Comparison of ENCODE assay signal across 18 cellular contexts in the genomic region with DNA sequence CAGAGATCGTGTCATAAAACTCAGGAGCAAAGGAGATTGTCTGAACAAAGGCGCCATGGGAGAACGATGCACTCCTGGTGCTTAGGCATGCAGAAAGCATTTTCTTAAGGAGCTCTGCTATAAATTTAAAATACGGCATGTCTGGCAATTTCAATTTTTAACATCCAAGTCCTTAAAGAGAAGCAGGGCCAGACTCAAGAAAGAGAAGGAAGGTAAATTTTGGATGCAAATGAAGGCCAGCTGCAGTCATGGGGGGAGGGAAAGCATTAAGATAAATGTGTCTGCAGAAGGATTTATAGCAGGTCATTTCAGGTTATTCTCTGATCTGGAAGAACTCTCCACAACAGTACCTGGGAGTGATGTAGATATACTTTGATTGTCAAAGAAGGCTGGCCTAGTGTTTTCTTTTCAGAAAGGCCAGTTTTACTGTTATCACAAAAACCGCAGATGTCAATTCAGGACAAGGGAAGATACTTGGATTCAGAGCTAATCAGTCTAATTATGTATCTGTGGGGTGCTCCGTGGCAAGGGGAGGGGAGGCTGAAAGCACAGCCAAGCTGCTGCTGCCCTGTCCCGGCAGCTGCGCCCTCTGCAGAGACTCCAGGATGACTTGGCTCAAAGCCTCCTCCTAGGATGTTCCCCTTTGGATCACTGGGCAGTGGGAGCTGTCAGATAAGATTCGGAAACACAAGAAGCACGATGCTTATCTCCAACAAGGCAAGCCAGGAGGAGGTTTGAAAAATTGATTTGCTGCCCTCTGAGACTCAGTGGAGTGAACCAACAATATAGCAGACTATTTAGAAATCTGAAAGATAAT.
DNase-seq lines count a peak whose midpoint lies in the region; ATAC-seq, FAIRE-seq and TF ChIP-seq lines count a peak whose summit lies in the region.
"Had no signal": no experiment of that assay in that cellular context is flagged by ENCODE, and none has a peak within 500 bp of the region (broad histone marks: within the 10 kb centered on the region; RNA-seq: fewer than 3 reads in every experiment).

No MANE protein-coding gene starts in this region.

- no peak for FAIRE-seq in K562 (lab: Jason Lieb, UNC)
- no peak for FAIRE-seq in RCC 7860 (lab: Jason Lieb, UNC)

- no peak for ATAC-seq in K562
- ATAC-seq in HG02759 (IDR thresholded peaks at IDR 0.05; ENCODE audit: unreplicated experiment), result no peak

- no peaks in the 10 kb centered on the region for H4K20me1 ChIP-seq in K562 (replicated peaks; ENCODE audit: control insufficient read depth, insufficient read depth, low read length)

- H3K27ac ChIP-seq in K562 (ENCODE audit: extremely low read depth, low read depth, low read length), result no peak overlapping the region

- H3K36me3 Mint-ChIP-seq in nephron (ENCODE audit: low read depth), result no peaks in the 10 kb centered on the region
- H3K36me3 Mint-ChIP-seq: CD4-positive, CD25-positive, alpha-beta regulatory T cell had no signal

- TF ChIP-seq EP300 in K562 (IDR thresholded peaks at IDR 0.05; ENCODE audit: low read length), result no peak

- H3K9me3 Mint-ChIP-seq in nephron, result no peaks in the 10 kb centered on the region

- H3K9me1 ChIP-seq in K562 (ENCODE audit: control insufficient read depth, insufficient read depth, low read length), result no peaks in the 10 kb centered on the region

- no peak overlapping the region for H3K4me3 Mint-ChIP-seq in nephron
- H3K4me3 Mint-ChIP-seq: CD4-positive, CD25-positive, alpha-beta regulatory T cell; H9 had no signal

- in situ Hi-C loops in K562 (cut with MboI), result no loop called here

- TF ChIP-seq RAD21 in K562 (CRISPR knock-in tag; conservative IDR thresholded peaks at IDR 0.05 in 1 of 2, IDR thresholded peaks at IDR 0.05 in 1 of 2), result no peak

- H3K9ac ChIP-seq in K562 (ENCODE audit: insufficient read depth in 1 of 2, low read depth in 2 of 2, low read length in 2 of 2), result no peak overlapping the region

- H3K4me3 ChIP-seq in H7 (ENCODE audit: insufficient read depth, low read depth, low read length), result no peak overlapping the region
- no peak overlapping the region for H3K4me3 ChIP-seq in K562

- H3K4me2 ChIP-seq in K562 (ENCODE audit: insufficient read depth, low read length), result no peak overlapping the region

- H3K36me3 ChIP-seq in H7 (replicated peaks; ENCODE audit: control insufficient read depth, insufficient read depth, low read length) (no peaks in the 10 kb centered on the region), K562 (ENCODE audit: control insufficient read depth, insufficient read depth, low read length) (no peaks in the 10 kb centered on the region)

- peak overlapping the region; percentile 12 to 67 (median 19) for H3K27ac Mint-ChIP-seq in nephron
- H3K27ac Mint-ChIP-seq: CD4-positive, CD25-positive, alpha-beta regulatory T cell had no signal

- H2AFZ ChIP-seq in K562 (ENCODE audit: low read depth, low read length), result no peak overlapping the region

- intact Hi-C loops in K562 (cut with micrococcal nuclease), result no loop called here

- CTCF ChIA-PET in K562 (lab: Yijun Ruan, JAX; ENCODE audit: low intra/inter-chr PET ratio), result no interaction called here

- no TSS peak for BruUV-seq in K562 (replicated peaks; lab: Mats Ljungman, UMichigan)

- POLR2A ChIA-PET in K562 (lab: Yijun Ruan, JAX), result interaction anchor here (0.6 kb wide), 1 partner anchor 656 kb away, joined by 3 read pairs; no protein-coding TSS in a partner anchor

- no peaks in the 10 kb centered on the region for H3K79me2 ChIP-seq in K562 (ENCODE audit: control insufficient read depth, insufficient read depth, low read length)

- H3K27me3 ChIP-seq in H7 (ENCODE audit: control insufficient read depth, insufficient read depth, low read length) (no peaks in the 10 kb centered on the region), K562 (ENCODE audit: control insufficient read depth in 2 of 2, insufficient read depth in 2 of 2, low read length in 2 of 2) (no peaks in the 10 kb centered on the region)

- no peaks in the 10 kb centered on the region for H3K27me3 Mint-ChIP-seq in nephron (ENCODE audit: low read depth)
- H3K27me3 Mint-ChIP-seq: CD4-positive, CD25-positive, alpha-beta regulatory T cell had no signal

- no peak for TF ChIP-seq POLR2A in K562 (conservative IDR thresholded peaks at IDR 0.05)

- no peaks in the 10 kb centered on the region for H3K9me3 ChIP-seq in K562 (replicated peaks; ENCODE audit: control insufficient read depth, insufficient read depth, low read depth, low read length)

- no peaks in the 10 kb centered on the region for H3K4me1 ChIP-seq in K562 (replicated peaks in 1 of 2; ENCODE audit: control insufficient read depth in 2 of 2, insufficient read depth in 2 of 2, low read length in 2 of 2)

- WGBS in K562 (ENCODE audit: insufficient coverage, low coverage, missing lambda C conversion rate), result 0% methylated on average over 10 of the region's 10 CpGs

- H3K4me1 Mint-ChIP-seq in nephron, result peaks cover 18% of the 10 kb centered on the region
- H3K4me1 Mint-ChIP-seq: CD4-positive, CD25-positive, alpha-beta regulatory T cell had no signal

- TF ChIP-seq CTCF in K562 (IDR thresholded peaks at IDR 0.05 in 2 of 3, conservative IDR thresholded peaks at IDR 0.05 in 1 of 3; ENCODE audit: insufficient read depth in 2 of 3, low read depth in 1 of 3, low read length in 3 of 3), result no peak
- TF ChIP-seq CTCF in nephron (IDR thresholded peaks at IDR 0.05; ENCODE audit: unreplicated experiment in 3 of 3), result no peak

- DNase-seq in Ammon's horn (ENCODE audit: low spot score) (peak; percentile 13), H7 (peak; percentile 41), K562 (ENCODE audit: extremely low read depth in 1 of 4, low spot score in 3 of 4) (no peak), RCC 7860 (ENCODE audit: low spot score) (no peak)
- DNase-seq in activated CD4-positive, alpha-beta T cell treated with anti-CD3 and anti-CD28 coated beads, Interleukin-2, amount 50 U/mL, for 48 hours, result no peak
- no peak for DNase-seq in stimulated activated CD4-positive, alpha-beta T cell treated with anti-CD3 and anti-CD28 coated beads, Interleukin-12 subunit alpha, Interleukin-12 subunit beta, amount 100 ng/mL, for 4 hours
- DNase-seq: Calu3; CD4-positive, CD25-positive, alpha-beta regulatory T cell; DMS79 treated with DMSO at 0.1 percent for 48 hours; GF-D8; H9; Kasumi-1; NCI-H1105 treated with DMSO at 0.1 percent for 48 hours; NCI-H2029 treated with DMSO at 0.1 percent for 48 hours; NCI-H524 treated with DMSO at 0.1 percent for 48 hours; NK-92 treated with Interleukin-12 subunit alpha and Interleukin-12 subunit beta, amount 100 ng/mL, for 24 hours had no signal

TF ChIP-seq in K562, 482 proteins besides CTCF, POLR2A, EP300 and RAD21 (continues in another document):
- TF ChIP-seq, protein P1, sequence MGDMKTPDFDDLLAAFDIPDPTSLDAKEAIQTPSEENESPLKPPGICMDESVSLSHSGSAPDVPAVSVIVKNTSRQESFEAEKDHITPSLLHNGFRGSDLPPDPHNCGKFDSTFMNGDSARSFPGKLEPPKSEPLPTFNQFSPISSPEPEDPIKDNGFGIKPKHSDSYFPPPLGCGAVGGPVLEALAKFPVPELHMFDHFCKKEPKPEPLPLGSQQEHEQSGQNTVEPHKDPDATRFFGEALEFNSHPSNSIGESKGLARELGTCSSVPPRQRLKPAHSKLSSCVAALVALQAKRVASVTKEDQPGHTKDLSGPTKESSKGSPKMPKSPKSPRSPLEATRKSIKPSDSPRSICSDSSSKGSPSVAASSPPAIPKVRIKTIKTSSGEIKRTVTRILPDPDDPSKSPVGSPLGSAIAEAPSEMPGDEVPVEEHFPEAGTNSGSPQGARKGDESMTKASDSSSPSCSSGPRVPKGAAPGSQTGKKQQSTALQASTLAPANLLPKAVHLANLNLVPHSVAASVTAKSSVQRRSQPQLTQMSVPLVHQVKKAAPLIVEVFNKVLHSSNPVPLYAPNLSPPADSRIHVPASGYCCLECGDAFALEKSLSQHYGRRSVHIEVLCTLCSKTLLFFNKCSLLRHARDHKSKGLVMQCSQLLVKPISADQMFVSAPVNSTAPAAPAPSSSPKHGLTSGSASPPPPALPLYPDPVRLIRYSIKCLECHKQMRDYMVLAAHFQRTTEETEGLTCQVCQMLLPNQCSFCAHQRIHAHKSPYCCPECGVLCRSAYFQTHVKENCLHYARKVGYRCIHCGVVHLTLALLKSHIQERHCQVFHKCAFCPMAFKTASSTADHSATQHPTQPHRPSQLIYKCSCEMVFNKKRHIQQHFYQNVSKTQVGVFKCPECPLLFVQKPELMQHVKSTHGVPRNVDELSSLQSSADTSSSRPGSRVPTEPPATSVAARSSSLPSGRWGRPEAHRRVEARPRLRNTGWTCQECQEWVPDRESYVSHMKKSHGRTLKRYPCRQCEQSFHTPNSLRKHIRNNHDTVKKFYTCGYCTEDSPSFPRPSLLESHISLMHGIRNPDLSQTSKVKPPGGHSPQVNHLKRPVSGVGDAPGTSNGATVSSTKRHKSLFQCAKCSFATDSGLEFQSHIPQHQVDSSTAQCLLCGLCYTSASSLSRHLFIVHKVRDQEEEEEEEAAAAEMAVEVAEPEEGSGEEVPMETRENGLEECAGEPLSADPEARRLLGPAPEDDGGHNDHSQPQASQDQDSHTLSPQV (IDR thresholded peaks at IDR 0.05), result no peak
- TF ChIP-seq, protein P2, sequence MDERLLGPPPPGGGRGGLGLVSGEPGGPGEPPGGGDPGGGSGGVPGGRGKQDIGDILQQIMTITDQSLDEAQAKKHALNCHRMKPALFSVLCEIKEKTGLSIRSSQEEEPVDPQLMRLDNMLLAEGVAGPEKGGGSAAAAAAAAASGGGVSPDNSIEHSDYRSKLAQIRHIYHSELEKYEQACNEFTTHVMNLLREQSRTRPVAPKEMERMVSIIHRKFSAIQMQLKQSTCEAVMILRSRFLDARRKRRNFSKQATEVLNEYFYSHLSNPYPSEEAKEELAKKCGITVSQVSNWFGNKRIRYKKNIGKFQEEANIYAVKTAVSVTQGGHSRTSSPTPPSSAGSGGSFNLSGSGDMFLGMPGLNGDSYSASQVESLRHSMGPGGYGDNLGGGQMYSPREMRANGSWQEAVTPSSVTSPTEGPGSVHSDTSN (CRISPR knock-in tag; IDR thresholded peaks at IDR 0.05; ENCODE audit: low read depth), result no peak
- TF ChIP-seq, protein P2 (tag; conservative IDR thresholded peaks at IDR 0.05; ENCODE audit: low read depth), result peak; percentile 66

Comparison
In these comparisons a context has a peak if more than half of its experiments do, and no peak if none do; other contexts are left out.
1. DNase-seq: peak in Ammon's horn (single experiment) and H7 (single experiment); none in K562 (0 of 4), activated CD4-positive, alpha-beta T cell treated with anti-CD3 and anti-CD28 coated beads, Interleukin-2, amount 50 U/mL, for 48 hours (0 of 2), stimulated activated CD4-positive, alpha-beta T cell treated with anti-CD3 and anti-CD28 coated beads, Interleukin-12 subunit alpha, Interleukin-12 subunit beta, amount 100 ng/mL, for 4 hours (single experiment) and RCC 7860 (single experiment).